ENCODE assay signal across 10 cellular contexts in genomic region chr3:4571690-4572334, GRCh38.
DNase-seq lines count a peak whose midpoint lies in the region; ATAC-seq and TF ChIP-seq lines count a peak whose summit lies in the region.
"Had no signal": no experiment of that assay in that cellular context is flagged by ENCODE, and none has a peak within 500 bp of the region (broad histone marks: within the 10 kb centered on the region; RNA-seq: fewer than 3 reads in every experiment).

No MANE protein-coding gene starts in this region.

- POLR2A ChIA-PET in activated CD8-positive, alpha-beta T cell treated with anti-CD3 and anti-CD28 coated beads, Interleukin-2, amount 10 ng/mL, durations not matched to agents 7 days and 5 days (lab: Charles Lee), result no interaction called here

- no peak overlapping the region for H3K4me3 Mint-ChIP-seq in activated CD8-positive, alpha-beta T cell treated with anti-CD3 and anti-CD28 coated beads, Interleukin-2, amount 10 ng/mL, durations not matched to agents 7 days and 5 days
- H3K4me3 Mint-ChIP-seq in nephron progenitor cell, result no peak overlapping the region

- H3K9me3 Mint-ChIP-seq in activated CD8-positive, alpha-beta T cell treated with anti-CD3 and anti-CD28 coated beads, Interleukin-2, amount 10 ng/mL, durations not matched to agents 7 days and 5 days (ENCODE audit: insufficient read depth), result no peaks in the 10 kb centered on the region
- peaks cover 3% of the 10 kb centered on the region for H3K9me3 Mint-ChIP-seq in nephron progenitor cell

- H3K27me3 Mint-ChIP-seq in activated CD8-positive, alpha-beta T cell treated with anti-CD3 and anti-CD28 coated beads, Interleukin-2, amount 10 ng/mL, durations not matched to agents 7 days and 5 days (ENCODE audit: low read depth), result no peaks in the 10 kb centered on the region
- no peaks in the 10 kb centered on the region for H3K27me3 Mint-ChIP-seq in nephron progenitor cell (ENCODE audit: low read depth, poor library complexity)

- H3K36me3 Mint-ChIP-seq in activated CD8-positive, alpha-beta T cell treated with anti-CD3 and anti-CD28 coated beads, Interleukin-2, amount 10 ng/mL, durations not matched to agents 7 days and 5 days (ENCODE audit: low read depth), result no peaks in the 10 kb centered on the region
- peaks cover 59% of the 10 kb centered on the region for H3K36me3 Mint-ChIP-seq in nephron progenitor cell (ENCODE audit: low read depth)

- CTCF ChIA-PET in activated CD8-positive, alpha-beta T cell treated with anti-CD3 and anti-CD28 coated beads, Interleukin-2, amount 10 ng/mL, durations not matched to agents 7 days and 5 days (lab: Charles Lee), result interaction anchor here (1.0 to 3.7 kb wide), 4 partner anchors 53 to 221 kb away, joined by 3 to 14 read pairs (median 5); no protein-coding TSS in a partner anchor

- TF ChIP-seq CTCF in nephron progenitor cell (IDR thresholded peaks at IDR 0.05), result no peak

- H3K4me1 Mint-ChIP-seq in activated CD8-positive, alpha-beta T cell treated with anti-CD3 and anti-CD28 coated beads, Interleukin-2, amount 10 ng/mL, durations not matched to agents 7 days and 5 days (ENCODE audit: low read depth), result peaks cover 5% of the 10 kb centered on the region
- H3K4me1 Mint-ChIP-seq in nephron progenitor cell, result peaks cover 90% of the 10 kb centered on the region

- DNase-seq in activated CD8-positive, alpha-beta T cell treated with anti-CD3 and anti-CD28 coated beads, Interleukin-2, amount 10 ng/mL, durations not matched to agents 7 days and 5 days, result no peak
- no peak for DNase-seq in nephron progenitor cell
- DNase-seq in NCI-H1436 (lab: John Stamatoyannopoulos, UW), result no peak
- no peak for DNase-seq in NCI-H526 treated with DMSO at 0.1 percent for 48 hours (lab: John Stamatoyannopoulos, UW)
- DNase-seq in GM03348 (ENCODE audit: low spot score), result no peak
- DNase-seq: NCI-H69; stimulated activated CD4-positive, alpha-beta T cell treated with anti-CD3 and anti-CD28 coated beads, Interleukin-4, amount 100 ng/mL, for 1 hour had no signal

- no peak overlapping the region for H3K27ac Mint-ChIP-seq in activated CD8-positive, alpha-beta T cell treated with anti-CD3 and anti-CD28 coated beads, Interleukin-2, amount 10 ng/mL, durations not matched to agents 7 days and 5 days
- peak overlapping the region; percentile 18 for H3K27ac Mint-ChIP-seq in nephron progenitor cell

- ATAC-seq in GM18867 (IDR thresholded peaks at IDR 0.05; ENCODE audit: unreplicated experiment), result peak; percentile 62
- ATAC-seq in HG03432 (IDR thresholded peaks at IDR 0.05; ENCODE audit: unreplicated experiment), result peak; percentile 64
- ATAC-seq in activated CD8-positive, alpha-beta T cell treated with anti-CD3 and anti-CD28 coated beads, Interleukin-2, amount 10 ng/mL, durations not matched to agents 7 days and 5 days, result peak; percentile 53
- no peak for ATAC-seq in GM19023 (IDR thresholded peaks at IDR 0.05; ENCODE audit: unreplicated experiment)
